In the genomic region with DNA sequence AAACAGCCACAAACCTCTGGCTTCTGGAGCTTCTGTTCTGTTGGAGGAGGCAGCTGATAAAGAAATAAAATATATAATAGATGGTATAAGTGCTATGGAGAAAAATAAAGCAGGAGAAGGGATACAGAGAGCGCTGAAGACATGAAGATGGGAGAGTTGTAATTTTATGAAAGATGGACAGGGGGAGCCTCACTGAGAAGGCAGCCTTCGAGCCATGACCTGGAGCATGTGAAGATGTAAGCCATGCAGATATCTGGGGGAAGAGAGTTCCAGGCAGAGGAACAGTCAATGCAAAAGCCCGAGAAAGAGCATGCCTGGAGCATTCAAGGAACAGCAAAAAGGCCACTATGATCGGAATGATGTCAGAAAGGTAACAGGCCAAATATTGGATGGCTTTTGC, we compare ENCODE assay signal across 1 cellular context.
TF ChIP-seq lines count a peak whose summit lies in the region.

No MANE protein-coding gene starts in this region.

TF ChIP-seq in HepG2, 621 proteins besides CTCF, POLR2A, EP300 and RAD21 (continued from another document):
- TF ChIP-seq HIC2 (CRISPR knock-in tag; IDR thresholded peaks at IDR 0.05; ENCODE audit: low read depth) (no peak), ZFP62 (CRISPR knock-in tag; IDR thresholded peaks at IDR 0.05) (no peak), HHEX (CRISPR knock-in tag; IDR thresholded peaks at IDR 0.05) (no peak), ZNF597 (CRISPR knock-in tag; IDR thresholded peaks at IDR 0.05) (no peak), ZNF672 (CRISPR knock-in tag; IDR thresholded peaks at IDR 0.05) (no peak), SMAD3 (CRISPR knock-in tag; IDR thresholded peaks at IDR 0.05) (no peak)
TF ChIP-seq in HepG2: peak in this region for 0.
